In the genomic region with DNA sequence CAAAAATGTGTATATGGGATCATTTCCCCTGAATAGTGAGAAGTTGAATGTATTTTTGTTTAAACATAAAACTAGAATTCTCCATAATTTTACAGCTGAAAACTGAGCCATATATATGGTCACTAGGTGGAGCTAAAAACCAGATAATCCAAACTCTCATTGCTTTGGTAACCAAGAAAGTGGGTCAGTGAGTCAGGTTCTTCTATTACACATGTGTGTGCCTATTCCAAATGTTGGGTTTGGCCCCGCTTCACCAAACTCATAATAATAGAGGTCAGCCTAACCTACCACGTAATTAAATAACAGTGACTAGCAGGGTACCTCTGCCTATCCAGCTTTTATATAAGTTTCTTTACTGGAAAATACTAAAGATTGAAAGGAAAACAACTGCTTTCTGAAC, we compare ENCODE assay signal across 9 cellular contexts. TPM values are rescaled to one million over a fixed set of nuclear protein-coding genes. Genes with fewer than 3 reads are reported as not detected.
DNase-seq lines count a peak whose midpoint lies in the region; ATAC-seq and TF ChIP-seq lines count a peak whose summit lies in the region.
"Had no signal": no experiment of that assay in that cellular context is flagged by ENCODE, and none has a peak within 500 bp of the region (broad histone marks: within the 10 kb centered on the region; RNA-seq: fewer than 3 reads in every experiment).

No MANE protein-coding gene starts in this region.

- no peak overlapping the region for H3K4me3 ChIP-seq in foreskin fibroblast (ENCODE audit: low read depth in 1 of 2, low read length in 2 of 2)
- H3K4me3 ChIP-seq in osteoblast (ENCODE audit: insufficient read depth, low read length): no peak overlapping the region

- no peak for DNase-seq in activated CD4-positive, CD25-positive, alpha-beta regulatory T cell (lab: John Stamatoyannopoulos, UW)
- DNase-seq in NCI-H2171 treated with DMSO at 0.1 percent for 48 hours (lab: John Stamatoyannopoulos, UW) (peak; percentile 39), WTC11 (ENCODE audit: low spot score) (no peak), foreskin fibroblast (peak; percentile 70 to 90), osteoblast (ENCODE audit: insufficient read length, low spot score, missing footprints) (peak; percentile 69)

- no peak overlapping the region for H2AFZ ChIP-seq in osteoblast (ENCODE audit: low read length)

- no peaks in the 10 kb centered on the region for H3K9me3 Mint-ChIP-seq in WTC11
- H3K9me3 Mint-ChIP-seq: CD8-positive, alpha-beta memory T cell had no signal

- no peaks in the 10 kb centered on the region for H3K36me3 Mint-ChIP-seq in WTC11
- H3K36me3 Mint-ChIP-seq: CD8-positive, alpha-beta memory T cell had no signal

- CTCF ChIA-PET in WTC11 (lab: Charles Lee): interaction anchor here (0.7 to 2.8 kb wide), 38 partner anchors 10 to 569 kb away, joined by 3 to 31 read pairs (median 5); partner anchors contain the start of genes PM20D2, PNRC1 and SRSF12

- POLR2A ChIA-PET in WTC11 (lab: Charles Lee): interaction anchor here (2.6 kb wide), 1 partner anchor 98 kb away, joined by 12 read pairs; the partner anchor contains the start of gene PNRC1

- H3K4me1 ChIP-seq in osteoblast (ENCODE audit: insufficient read depth, low read length): no peaks in the 10 kb centered on the region

- H3K27me3 ChIP-seq in osteoblast (ENCODE audit: insufficient read depth, low read length): peaks cover 11% of the 10 kb centered on the region

- no peak overlapping the region for H3K27ac Mint-ChIP-seq in WTC11
- H3K27ac Mint-ChIP-seq: CD8-positive, alpha-beta memory T cell had no signal

- no peak overlapping the region for H3K4me3 Mint-ChIP-seq in WTC11
- H3K4me3 Mint-ChIP-seq: CD8-positive, alpha-beta memory T cell had no signal

- H3K27ac ChIP-seq in osteoblast (ENCODE audit: low read depth, low read length): no peak overlapping the region

- H3K36me3 ChIP-seq in osteoblast (ENCODE audit: insufficient read depth, low read length): no peaks in the 10 kb centered on the region

- peak; percentile 86 to 95 for ATAC-seq in activated CD4-positive, CD25-positive, alpha-beta regulatory T cell treated with anti-CD3 and anti-CD28 coated beads, Interleukin-2, amount 50 U/mL, for 24 hours
- ATAC-seq in HG02610 (IDR thresholded peaks at IDR 0.05; ENCODE audit: unreplicated experiment) (peak; percentile 55), WTC11 (peak; percentile 67), HG03460 (IDR thresholded peaks at IDR 0.05; ENCODE audit: unreplicated experiment) (no peak)

- no peaks in the 10 kb centered on the region for H3K4me1 Mint-ChIP-seq in WTC11
- H3K4me1 Mint-ChIP-seq: CD8-positive, alpha-beta memory T cell had no signal

- TF ChIP-seq CTCF in WTC11 (IDR thresholded peaks at IDR 0.05) (peak; percentile 26; the same call in 1 of the 2 replicates), foreskin fibroblast (IDR thresholded peaks at IDR 0.05; ENCODE audit: low read depth, low read length) (peak; percentile 52), osteoblast (IDR thresholded peaks at IDR 0.05; ENCODE audit: extremely low read depth, low read depth, low read length) (peak; percentile 79)

- H3K4me2 ChIP-seq in osteoblast (ENCODE audit: insufficient read depth, low read length): peak overlapping the region; percentile 49

- H3K9me3 ChIP-seq in osteoblast (ENCODE audit: low read depth, low read length): no peaks in the 10 kb centered on the region

- no peaks in the 10 kb centered on the region for H4K20me1 ChIP-seq in osteoblast (ENCODE audit: insufficient read depth, low read length)

- H3K79me2 ChIP-seq in osteoblast (ENCODE audit: insufficient read depth, low read length): no peaks in the 10 kb centered on the region

- peaks cover 61% of the 10 kb centered on the region for H3K27me3 Mint-ChIP-seq in WTC11 (ENCODE audit: low read depth)

TF ChIP-seq in WTC11, 78 proteins besides CTCF, POLR2A, EP300 and RAD21:
- TF ChIP-seq NFYB (CRISPR knock-in tag; conservative IDR thresholded peaks at IDR 0.05; ENCODE audit: low read depth) (no peak), ZNF281 (CRISPR knock-in tag; IDR thresholded peaks at IDR 0.05) (no peak)

RNA-seq across cellular contexts. Expression of gene RNGTT, which starts 19.3 kb away (rescaled TPM):
- 20.4 to 22.0 TPM (median 20.7 TPM) in 3 replicates for total RNA-seq in WTC11 (2021)
- 19.2 and 20.3 TPM in 2 replicates for total RNA-seq in osteoblast

Comparison
In these comparisons a context has a peak if more than half of its experiments do, and no peak if none do; other contexts are left out.
1. DNase-seq: peak in NCI-H2171 treated with DMSO at 0.1 percent for 48 hours (single experiment), foreskin fibroblast (2 of 2) and osteoblast (single experiment); none in activated CD4-positive, CD25-positive, alpha-beta regulatory T cell (0 of 4) and WTC11 (single experiment).
2. CTCF ChIP-seq: peak in every context shown above with its lines; median percentile 79 in osteoblast; 52 in foreskin fibroblast; 26 in WTC11.